20 cellular contexts compared by ENCODE assay signal in the genomic region with DNA sequence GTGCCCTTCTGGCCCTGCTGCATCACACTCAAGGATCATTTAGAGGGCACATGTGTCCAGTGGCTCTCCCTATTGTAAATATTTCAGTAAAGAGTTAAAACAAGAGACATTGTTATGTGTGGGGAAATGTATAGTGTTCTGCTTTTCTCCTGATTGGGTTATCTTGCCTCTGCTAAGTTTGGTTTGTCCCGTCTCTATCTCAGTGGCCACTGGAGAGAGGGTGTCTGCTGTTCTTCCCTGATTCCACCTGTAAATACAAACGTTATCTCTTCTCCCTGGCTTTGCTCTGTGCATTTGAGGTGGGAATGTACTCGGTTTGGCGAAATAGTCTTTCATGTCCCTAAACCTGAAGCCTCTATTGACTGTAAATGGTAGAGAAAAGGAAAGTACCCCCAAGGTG. TPM values are rescaled to one million over a fixed set of nuclear protein-coding genes. Genes with fewer than 3 reads are reported as not detected.
DNase-seq lines count a peak whose midpoint lies in the region; ATAC-seq and TF ChIP-seq lines count a peak whose summit lies in the region.
"Had no signal": no experiment of that assay in that cellular context is flagged by ENCODE, and none has a peak within 500 bp of the region (broad histone marks: within the 10 kb centered on the region; RNA-seq: fewer than 3 reads in every experiment).

No MANE protein-coding gene starts in this region.

- intact Hi-C loops in activated CD4-positive, alpha-beta memory T cell treated with anti-CD3 and anti-CD28 coated beads for 36 hours (cut with micrococcal nuclease) = no loop called here
- intact Hi-C loops in colonic mucosa (cut with DNase I) = no loop called here

- DNase-seq in activated CD8-positive, alpha-beta memory T cell treated with anti-CD3 and anti-CD28 coated beads, Interleukin-2, amount 10 ng/mL, durations not matched to agents 7 days and 5 days = no peak
- no peak for DNase-seq in activated CD8-positive, alpha-beta memory T cell treated with anti-CD3 and anti-CD28 coated beads, Interleukin-2, amount 50 U/mL, for 4 hours
- DNase-seq in activated CD4-positive, alpha-beta memory T cell treated with anti-CD3 and anti-CD28 coated beads for 36 hours = no peak
- no peak for DNase-seq in endothelial cell (ENCODE audit: low spot score)
- DNase-seq in superior temporal gyrus (ENCODE audit: extremely low spot score) = no peak
- DNase-seq in colonic mucosa = no peak
- DNase-seq in dermis blood vessel endothelial cell = no peak
- DNase-seq in WERI-Rb-1 = no peak
- DNase-seq: 8988T; CD4-positive, alpha-beta T cell; GF-D8; GM23248; NCI-H1105 treated with DMSO at 0.1 percent for 48 hours; NCI-H1694 treated with DMSO at 0.1 percent for 48 hours; NCI-H2227 treated with DMSO at 0.1 percent for 48 hours; NCI-H510A treated with DMSO at 0.1 percent for 48 hours; NCI-H82; SHP77 had no signal

- H3K27ac Mint-ChIP-seq in activated CD8-positive, alpha-beta memory T cell treated with anti-CD3 and anti-CD28 coated beads, Interleukin-2, amount 10 ng/mL, durations not matched to agents 7 days and 5 days = peak overlapping the region; percentile 5
- peak overlapping the region; percentile 34 for H3K27ac Mint-ChIP-seq in activated CD4-positive, alpha-beta memory T cell treated with anti-CD3 and anti-CD28 coated beads for 36 hours
- H3K27ac Mint-ChIP-seq in endothelial cell (ENCODE audit: unreplicated experiment) = no peak overlapping the region
- H3K27ac Mint-ChIP-seq: CD4-positive, alpha-beta T cell had no signal

- POLR2A ChIA-PET in activated CD4-positive, alpha-beta memory T cell treated with anti-CD3 and anti-CD28 coated beads for 36 hours (lab: Charles Lee) = no interaction called here

- no peak overlapping the region for H3K4me3 ChIP-seq in colonic mucosa
- no peak overlapping the region for H3K4me3 ChIP-seq in WERI-Rb-1 (ENCODE audit: low read depth, low read length)
- H3K4me3 ChIP-seq: GM23248, HAP-1 had no signal

- CTCF ChIA-PET in activated CD8-positive, alpha-beta memory T cell treated with anti-CD3 and anti-CD28 coated beads, Interleukin-2, amount 10 ng/mL, durations not matched to agents 7 days and 5 days (lab: Charles Lee) = interaction anchor here (12.3 kb wide), 1 partner anchor 14 kb away, joined by 134 read pairs; no protein-coding TSS in a partner anchor
- CTCF ChIA-PET in activated CD4-positive, alpha-beta memory T cell treated with anti-CD3 and anti-CD28 coated beads for 36 hours (lab: Charles Lee) = interaction anchor here (0.9 kb wide), 1 partner anchor 15 kb away, joined by 3 read pairs; no protein-coding TSS in a partner anchor

- H3K9me3 Mint-ChIP-seq in activated CD8-positive, alpha-beta memory T cell treated with anti-CD3 and anti-CD28 coated beads, Interleukin-2, amount 10 ng/mL, durations not matched to agents 7 days and 5 days (ENCODE audit: low read depth) = no peaks in the 10 kb centered on the region
- H3K9me3 Mint-ChIP-seq in activated CD4-positive, alpha-beta memory T cell treated with anti-CD3 and anti-CD28 coated beads for 36 hours = no peaks in the 10 kb centered on the region
- H3K9me3 Mint-ChIP-seq in endothelial cell (ENCODE audit: unreplicated experiment) = no peaks in the 10 kb centered on the region
- H3K9me3 Mint-ChIP-seq: CD4-positive, alpha-beta T cell had no signal

- peaks cover 37% of the 10 kb centered on the region for H3K4me1 Mint-ChIP-seq in activated CD8-positive, alpha-beta memory T cell treated with anti-CD3 and anti-CD28 coated beads, Interleukin-2, amount 10 ng/mL, durations not matched to agents 7 days and 5 days
- peaks cover 42% of the 10 kb centered on the region for H3K4me1 Mint-ChIP-seq in activated CD4-positive, alpha-beta memory T cell treated with anti-CD3 and anti-CD28 coated beads for 36 hours (ENCODE audit: low read depth)
- H3K4me1 Mint-ChIP-seq in endothelial cell (ENCODE audit: unreplicated experiment) = peaks cover 3% of the 10 kb centered on the region

- no peak overlapping the region for H3K27ac ChIP-seq in colonic mucosa
- no peak overlapping the region for H3K27ac ChIP-seq in WERI-Rb-1
- H3K27ac ChIP-seq: GM23248 had no signal

- peaks cover 60% of the 10 kb centered on the region for H3K36me3 Mint-ChIP-seq in activated CD8-positive, alpha-beta memory T cell treated with anti-CD3 and anti-CD28 coated beads, Interleukin-2, amount 10 ng/mL, durations not matched to agents 7 days and 5 days
- peaks cover 70% of the 10 kb centered on the region for H3K36me3 Mint-ChIP-seq in activated CD4-positive, alpha-beta memory T cell treated with anti-CD3 and anti-CD28 coated beads for 36 hours
- H3K36me3 Mint-ChIP-seq in endothelial cell (ENCODE audit: low read depth, unreplicated experiment) = peaks cover 59% of the 10 kb centered on the region

- no peak for ATAC-seq in activated CD8-positive, alpha-beta memory T cell treated with anti-CD3 and anti-CD28 coated beads, Interleukin-2, amount 10 ng/mL, durations not matched to agents 7 days and 5 days

- H3K4me3 Mint-ChIP-seq in activated CD8-positive, alpha-beta memory T cell treated with anti-CD3 and anti-CD28 coated beads, Interleukin-2, amount 10 ng/mL, durations not matched to agents 7 days and 5 days = no peak overlapping the region
- H3K4me3 Mint-ChIP-seq in activated CD4-positive, alpha-beta memory T cell treated with anti-CD3 and anti-CD28 coated beads for 36 hours = no peak overlapping the region
- peak overlapping the region; percentile 30 for H3K4me3 Mint-ChIP-seq in endothelial cell (ENCODE audit: unreplicated experiment)
- H3K4me3 Mint-ChIP-seq: CD4-positive, alpha-beta T cell had no signal

- H3K36me3 ChIP-seq in colonic mucosa (peaks cover 24% of the 10 kb centered on the region), WERI-Rb-1 (peaks cover 91% of the 10 kb centered on the region)

- H3K27me3 Mint-ChIP-seq in activated CD8-positive, alpha-beta memory T cell treated with anti-CD3 and anti-CD28 coated beads, Interleukin-2, amount 10 ng/mL, durations not matched to agents 7 days and 5 days = no peaks in the 10 kb centered on the region
- H3K27me3 Mint-ChIP-seq in activated CD4-positive, alpha-beta memory T cell treated with anti-CD3 and anti-CD28 coated beads for 36 hours = no peaks in the 10 kb centered on the region
- peaks cover 2% of the 10 kb centered on the region for H3K27me3 Mint-ChIP-seq in endothelial cell (ENCODE audit: unreplicated experiment)
- H3K27me3 Mint-ChIP-seq: CD4-positive, alpha-beta T cell had no signal

- no peak for TF ChIP-seq CTCF in endothelial cell (IDR thresholded peaks at IDR 0.05; ENCODE audit: unreplicated experiment)
- no peak for TF ChIP-seq CTCF in colonic mucosa (IDR thresholded peaks at IDR 0.05)
- TF ChIP-seq CTCF in WERI-Rb-1 (IDR thresholded peaks at IDR 0.05; ENCODE audit: low read depth, low read length) = no peak

- H3K9me3 ChIP-seq in colonic mucosa (no peaks in the 10 kb centered on the region), WERI-Rb-1 (ENCODE audit: severe bottlenecking) (no peaks in the 10 kb centered on the region)
- H3K9me3 ChIP-seq: HAP-1 had no signal

- H3K27me3 ChIP-seq in colonic mucosa (no peaks in the 10 kb centered on the region), WERI-Rb-1 (ENCODE audit: insufficient read depth, low read depth, severe bottlenecking) (no peaks in the 10 kb centered on the region)

- no peak overlapping the region for H3K9ac ChIP-seq in colonic mucosa (ENCODE audit: low read depth in 2 of 2, low read length in 2 of 2)
- H3K9ac ChIP-seq: GM23248 had no signal

- H3K4me1 ChIP-seq in colonic mucosa = peaks cover under 1% of the 10 kb centered on the region

RNA-seq across cellular contexts. Expression of a gene that starts 6.3 kb away (rescaled TPM):
- total RNA-seq in activated CD8-positive, alpha-beta memory T cell treated with anti-CD3 and anti-CD28 coated beads, Interleukin-2, amount 10 ng/mL, durations not matched to agents 7 days and 5 days = 10 to 100 TPM; 40.6 to 45.7 TPM
- total RNA-seq in activated CD4-positive, alpha-beta memory T cell treated with anti-CD3 and anti-CD28 coated beads for 36 hours = 10 to 100 TPM; 40.3 to 43.1 TPM
- 29.2 TPM for total RNA-seq in endothelial cell (ENCODE audit: unreplicated experiment)
- 10 to 100 TPM; 28.6 to 36.6 TPM for total RNA-seq in colonic mucosa
- 19.4 and 26.5 TPM in 2 replicates for total RNA-seq in dermis blood vessel endothelial cell

RNA-seq across cellular contexts. Expression of a gene that starts 12.0 kb away (rescaled TPM):
- total RNA-seq in activated CD8-positive, alpha-beta memory T cell treated with anti-CD3 and anti-CD28 coated beads, Interleukin-2, amount 10 ng/mL, durations not matched to agents 7 days and 5 days = 100 to 1,000 TPM; 365 to 501 TPM
- total RNA-seq in activated CD4-positive, alpha-beta memory T cell treated with anti-CD3 and anti-CD28 coated beads for 36 hours = 100 to 1,000 TPM; 437 to 455 TPM
- total RNA-seq in endothelial cell (ENCODE audit: unreplicated experiment) = 312 TPM
- 100 to 1,000 TPM; 279 to 302 TPM for total RNA-seq in colonic mucosa
- total RNA-seq in dermis blood vessel endothelial cell = 150 and 159 TPM in 2 replicates

RNA-seq across cellular contexts. Expression of a gene that starts 24.2 kb away (rescaled TPM):
- total RNA-seq in activated CD8-positive, alpha-beta memory T cell treated with anti-CD3 and anti-CD28 coated beads, Interleukin-2, amount 10 ng/mL, durations not matched to agents 7 days and 5 days = 10 to 100 TPM; 64.8 to 81.6 TPM
- total RNA-seq in activated CD4-positive, alpha-beta memory T cell treated with anti-CD3 and anti-CD28 coated beads for 36 hours = 10 to 100 TPM; 65.2 to 67.5 TPM
- 57.7 TPM for total RNA-seq in endothelial cell (ENCODE audit: unreplicated experiment)
- total RNA-seq in colonic mucosa = 100 to 1,000 TPM in 1 of 2 donors, 10 to 100 TPM in 1; 61.4 to 111 TPM
- total RNA-seq in dermis blood vessel endothelial cell = 52.8 and 74.2 TPM in 2 replicates

RNA-seq across cellular contexts. Expression of a gene that starts 51.6 kb away (rescaled TPM):
- total RNA-seq in activated CD8-positive, alpha-beta memory T cell treated with anti-CD3 and anti-CD28 coated beads, Interleukin-2, amount 10 ng/mL, durations not matched to agents 7 days and 5 days = 1 to 10 TPM in 1 of 2 experiments, under 1 TPM in 1; 0.96 to 3.6 TPM
- under 1 TPM in 1 of 2 experiments, not detected in 1; 0.05 TPM for total RNA-seq in activated CD4-positive, alpha-beta memory T cell treated with anti-CD3 and anti-CD28 coated beads for 36 hours
- total RNA-seq in endothelial cell (ENCODE audit: unreplicated experiment) (0.87 TPM), colonic mucosa (10 to 100 TPM in 1 of 2 donors, 1 to 10 TPM in 1; 8.9 to 19.1 TPM), dermis blood vessel endothelial cell (under 0.01 TPM in 1 of 2 replicates, not detected in the other)
- total RNA-seq: GM23248, RPMI7951 had no signal
